ENCODE assay signal across 1 cellular context in the genomic region with DNA sequence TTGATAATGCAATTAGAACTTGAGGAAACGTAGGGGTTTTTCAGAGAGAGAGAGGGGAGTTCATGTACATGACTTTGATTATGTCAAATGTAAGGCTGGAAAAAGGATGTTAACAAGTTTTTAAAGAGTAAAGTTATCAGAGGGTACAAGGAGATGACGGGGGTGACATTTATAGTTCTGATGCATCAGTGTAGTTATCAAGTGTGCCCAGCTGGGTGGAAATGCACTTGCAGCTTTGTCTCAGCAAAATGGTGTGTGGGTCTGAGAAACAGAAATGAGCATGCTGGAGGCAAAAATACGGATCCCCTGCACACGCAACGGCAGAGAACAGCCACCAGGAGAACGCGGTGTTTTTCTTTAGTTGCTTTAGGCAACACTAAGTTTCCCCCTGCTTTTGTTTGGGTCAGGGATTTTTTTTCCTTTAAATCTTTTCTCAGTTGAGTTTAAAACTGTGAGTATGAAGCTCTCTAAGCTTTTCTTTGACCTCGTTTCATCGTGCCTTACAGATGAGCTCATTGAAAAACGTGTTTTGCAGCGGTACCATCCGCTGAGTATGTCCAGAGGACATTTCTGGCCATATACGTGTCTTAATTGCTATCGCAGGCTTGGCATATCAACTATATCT.
TF ChIP-seq lines count a peak whose summit lies in the region.

No MANE protein-coding gene starts in this region.

TF ChIP-seq in IMR-90, 13 proteins besides CTCF, POLR2A, EP300 and RAD21:
- TF ChIP-seq BHLHE40 (IDR thresholded peaks at IDR 0.05; ENCODE audit: low read depth, low read length): peak; percentile 90
- TF ChIP-seq, protein P1, sequence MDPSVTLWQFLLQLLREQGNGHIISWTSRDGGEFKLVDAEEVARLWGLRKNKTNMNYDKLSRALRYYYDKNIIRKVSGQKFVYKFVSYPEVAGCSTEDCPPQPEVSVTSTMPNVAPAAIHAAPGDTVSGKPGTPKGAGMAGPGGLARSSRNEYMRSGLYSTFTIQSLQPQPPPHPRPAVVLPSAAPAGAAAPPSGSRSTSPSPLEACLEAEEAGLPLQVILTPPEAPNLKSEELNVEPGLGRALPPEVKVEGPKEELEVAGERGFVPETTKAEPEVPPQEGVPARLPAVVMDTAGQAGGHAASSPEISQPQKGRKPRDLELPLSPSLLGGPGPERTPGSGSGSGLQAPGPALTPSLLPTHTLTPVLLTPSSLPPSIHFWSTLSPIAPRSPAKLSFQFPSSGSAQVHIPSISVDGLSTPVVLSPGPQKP (IDR thresholded peaks at IDR 0.05; ENCODE audit: borderline replicate concordance, low read depth, low read length): no peak
- TF ChIP-seq MAZ (IDR thresholded peaks at IDR 0.05; ENCODE audit: borderline replicate concordance, low read depth, low read length): no peak
- TF ChIP-seq, protein P2, sequence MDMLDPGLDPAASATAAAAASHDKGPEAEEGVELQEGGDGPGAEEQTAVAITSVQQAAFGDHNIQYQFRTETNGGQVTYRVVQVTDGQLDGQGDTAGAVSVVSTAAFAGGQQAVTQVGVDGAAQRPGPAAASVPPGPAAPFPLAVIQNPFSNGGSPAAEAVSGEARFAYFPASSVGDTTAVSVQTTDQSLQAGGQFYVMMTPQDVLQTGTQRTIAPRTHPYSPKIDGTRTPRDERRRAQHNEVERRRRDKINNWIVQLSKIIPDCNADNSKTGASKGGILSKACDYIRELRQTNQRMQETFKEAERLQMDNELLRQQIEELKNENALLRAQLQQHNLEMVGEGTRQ (IDR thresholded peaks at IDR 0.05; ENCODE audit: low read depth, low read length): no peak
- no peak for TF ChIP-seq RCOR1 (IDR thresholded peaks at IDR 0.05; ENCODE audit: insufficient replicate concordance, low read length)
- no peak for TF ChIP-seq CEBPB (IDR thresholded peaks at IDR 0.05; ENCODE audit: low read depth, low read length)
- 0 out of 2 replicates have a peak, but pooled peaks have one; percentile 29 for TF ChIP-seq FOS (IDR thresholded peaks at IDR 0.05; ENCODE audit: low read depth, low read length)
- TF ChIP-seq MAFK (IDR thresholded peaks at IDR 0.05; ENCODE audit: low read depth, low read length): peak; percentile 36
- no peak for TF ChIP-seq NFE2L2 (IDR thresholded peaks at IDR 0.05; ENCODE audit: low read depth, low read length)
- TF ChIP-seq SMC3 (IDR thresholded peaks at IDR 0.05; ENCODE audit: low read depth, low read length): peak; percentile 12; the same call in 1 of the 2 replicates
- TF ChIP-seq RFX5 (IDR thresholded peaks at IDR 0.05; ENCODE audit: low read depth, low read length): no peak
- no peak for TF ChIP-seq CHD1 (IDR thresholded peaks at IDR 0.05; ENCODE audit: low read depth, low read length)
- TF ChIP-seq MXI1 (IDR thresholded peaks at IDR 0.05; ENCODE audit: borderline replicate concordance, low read depth, low read length): no peak
TF ChIP-seq in IMR-90: peak in this region for 4.
